ENCODE assay signal across 8 cellular contexts in genomic region chr19:48993175-48994034, GRCh38. TPM values are rescaled to one million over a fixed set of nuclear protein-coding genes. Genes with fewer than 3 reads are reported as not detected.
DNase-seq lines count a peak whose midpoint lies in the region; ATAC-seq, FAIRE-seq and TF ChIP-seq lines count a peak whose summit lies in the region.

TSS of gene GYS1 (minus strand) at chr19:48993309. CDS start at chr19:48993112, 197 bp downstream.
TSS of gene RUVBL2 (plus strand) at chr19:48993887. CDS start at chr19:48993912, 25 bp downstream.

- FAIRE-seq in bronchial epithelial cell (lab: Jason Lieb, UNC) = no peak

- peak within 1 kb of the TSS; percentile 84 for H3K9ac ChIP-seq in smooth muscle cell (ENCODE audit: low read depth)

- ATAC-seq in GM18868 (IDR thresholded peaks at IDR 0.05; ENCODE audit: unreplicated experiment) = peak; percentile 84
- ATAC-seq in HG03135 (IDR thresholded peaks at IDR 0.05; ENCODE audit: unreplicated experiment) = peak; percentile 86

- peak within 1 kb of the TSS; percentile 90 for H3K27ac ChIP-seq in WERI-Rb-1
- H3K27ac ChIP-seq in smooth muscle cell (ENCODE audit: low read depth) = peak within 1 kb of the TSS; percentile 82

- WGBS in smooth muscle cell (ENCODE audit: low lambda C conversion rate) = under 1% methylated on average over 56 of the region's 56 CpGs

- H2AFZ ChIP-seq in smooth muscle cell (ENCODE audit: low read depth) = peak within 1 kb of the TSS; percentile 30

- H3K9me3 ChIP-seq in WERI-Rb-1 (ENCODE audit: severe bottlenecking) = no peaks in the 10 kb centered on the region
- H3K9me3 ChIP-seq in smooth muscle cell (replicated peaks; ENCODE audit: low read depth) = no peaks in the 10 kb centered on the region

- H3K36me3 ChIP-seq in WERI-Rb-1 (peaks cover 15% of the 10 kb centered on the region), bronchial epithelial cell (ENCODE audit: control insufficient read depth, insufficient read depth, low read length) (peaks cover 10% of the 10 kb centered on the region), smooth muscle cell (ENCODE audit: low read depth) (no peaks in the 10 kb centered on the region)

- peak within 1 kb of the TSS; percentile 77 for H3K4me3 ChIP-seq in WERI-Rb-1 (ENCODE audit: low read depth, low read length)
- peak within 1 kb of the TSS; percentile 82 for H3K4me3 ChIP-seq in bronchial epithelial cell (ENCODE audit: low read depth, low read length)
- peak within 1 kb of the TSS; percentile 86 for H3K4me3 ChIP-seq in smooth muscle cell

- H3K4me2 ChIP-seq in smooth muscle cell = peak within 1 kb of the TSS; percentile 100

- DNase-seq in ACHN (peak; percentile 98), NCI-H2196 treated with DMSO at 0.1 percent for 48 hours (lab: John Stamatoyannopoulos, UW; ENCODE audit: unreplicated experiment) (peak; percentile 99), WERI-Rb-1 (peak; percentile 99), bronchial epithelial cell (ENCODE audit: low read depth) (peak; percentile 98), iPS-NIHi11 (ENCODE audit: low spot score) (peak; percentile 99), smooth muscle cell (lab: John Stamatoyannopoulos, UW; ENCODE audit: unreplicated experiment) (peak; percentile 99)

- no peaks in the 10 kb centered on the region for H3K27me3 ChIP-seq in WERI-Rb-1 (ENCODE audit: insufficient read depth, low read depth, severe bottlenecking)
- no peaks in the 10 kb centered on the region for H3K27me3 ChIP-seq in bronchial epithelial cell (ENCODE audit: control insufficient read depth, insufficient read depth, low read length)
- no peaks in the 10 kb centered on the region for H3K27me3 ChIP-seq in smooth muscle cell (ENCODE audit: low read depth)

- H3F3A ChIP-seq in smooth muscle cell (ENCODE audit: low read depth) = no peaks in the 10 kb centered on the region

- H3K4me1 ChIP-seq in smooth muscle cell (ENCODE audit: low read depth) = peaks cover 16% of the 10 kb centered on the region

- peak; percentile 88 for TF ChIP-seq CTCF in WERI-Rb-1 (IDR thresholded peaks at IDR 0.05; ENCODE audit: low read depth, low read length)
- TF ChIP-seq CTCF in bronchial epithelial cell (IDR thresholded peaks at IDR 0.05; ENCODE audit: insufficient read depth, low read length, severe bottlenecking) = peak; percentile 99
- TF ChIP-seq CTCF in smooth muscle cell (IDR thresholded peaks at IDR 0.05; ENCODE audit: borderline replicate concordance, insufficient read depth, poor library complexity, severe bottlenecking) = peak; percentile 88

- peaks cover 45% of the 10 kb centered on the region for H4K20me1 ChIP-seq in smooth muscle cell (ENCODE audit: low read depth)

- in situ Hi-C loops in ACHN (cut with HindIII; ENCODE audit: low pct_ligation_motif_present, low pct_unique_long_range_greater_than_20kb, low sequenced_read_pairs) = no loop called here

- peaks cover 72% of the 10 kb centered on the region for H3K79me2 ChIP-seq in smooth muscle cell (ENCODE audit: low read depth)

RNA-seq across cellular contexts. Expression of gene GYS1, which starts in this region (rescaled TPM):
- total RNA-seq in bronchial epithelial cell (25.5 and 28.9 TPM in 2 replicates), smooth muscle cell (40.8 and 58.1 TPM in 2 replicates)
- 75.2 and 82.6 TPM in 2 replicates for polyA plus RNA-seq in smooth muscle cell

RNA-seq across cellular contexts. Expression of gene RUVBL2, which starts in this region (rescaled TPM):
- total RNA-seq in bronchial epithelial cell (154 and 267 TPM in 2 replicates), smooth muscle cell (74.3 and 89.4 TPM in 2 replicates)
- 117 and 123 TPM in 2 replicates for polyA plus RNA-seq in smooth muscle cell

Comparison
In these comparisons a context has a peak if more than half of its experiments do, and no peak if none do; other contexts are left out.
1. Peak in every context shown above with its lines: DNase-seq, ATAC-seq, H3K4me3 ChIP-seq and H3K27ac ChIP-seq.